1 cellular context compared by ENCODE assay signal in the genomic region with DNA sequence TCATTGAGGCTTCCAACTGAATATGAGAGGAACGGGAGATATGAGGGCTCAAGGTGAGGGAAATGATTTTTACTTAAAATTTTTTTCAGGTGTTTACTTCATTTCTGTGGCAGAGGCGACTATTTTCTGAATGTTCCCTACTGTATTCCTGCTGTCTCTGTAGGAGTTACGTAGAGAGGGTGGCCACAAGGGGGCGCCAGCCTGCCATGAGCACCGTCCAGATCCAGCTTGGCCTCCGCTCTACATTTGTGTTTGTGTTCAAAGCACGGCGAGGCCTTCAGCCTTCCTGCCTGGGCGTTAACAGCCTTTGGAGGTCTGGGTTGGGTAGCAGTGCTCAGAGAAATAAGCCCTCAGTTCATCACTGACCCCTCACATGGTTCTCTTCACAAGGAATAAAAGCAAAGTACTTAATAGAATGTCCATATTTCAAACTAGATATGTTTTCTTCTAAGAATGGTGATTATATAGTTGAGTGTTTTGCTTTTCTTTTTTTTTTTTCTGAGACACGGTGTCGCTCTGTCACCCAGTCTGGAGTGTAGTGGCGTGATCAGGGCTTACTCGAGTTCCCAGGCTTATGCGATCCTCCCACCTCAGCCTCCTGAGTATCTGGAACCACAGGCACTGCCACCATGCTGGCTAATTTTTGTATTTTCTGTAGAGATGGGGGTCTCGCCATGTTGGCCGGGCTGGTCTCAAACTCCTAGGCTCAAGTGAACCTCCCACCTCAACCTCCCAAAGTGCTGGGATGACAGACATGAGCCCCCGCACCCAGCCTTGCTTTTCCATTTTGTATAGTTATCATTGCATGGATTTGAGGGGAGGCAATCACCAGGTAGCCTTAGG.
TF ChIP-seq lines count a peak whose summit lies in the region.

No MANE protein-coding gene starts in this region.

TF ChIP-seq in IMR-90, 13 proteins besides CTCF, POLR2A, EP300 and RAD21:
- peak; percentile 72 for TF ChIP-seq SMC3 (IDR thresholded peaks at IDR 0.05; ENCODE audit: low read depth, low read length)
- TF ChIP-seq MXI1 (IDR thresholded peaks at IDR 0.05; ENCODE audit: borderline replicate concordance, low read depth, low read length), result 0 out of 2 replicates have a peak, but pooled peaks have one; percentile 33
- no peak for TF ChIP-seq MAFK (IDR thresholded peaks at IDR 0.05; ENCODE audit: low read depth, low read length)
TF ChIP-seq in IMR-90: peak in this region for 2.
